ENCODE assay signal across 20 cellular contexts in genomic region chr9:72646061-72646460, GRCh38.
DNase-seq lines count a peak whose midpoint lies in the region; FAIRE-seq and TF ChIP-seq lines count a peak whose summit lies in the region.
"Had no signal": no experiment of that assay in that cellular context is flagged by ENCODE, and none has a peak within 500 bp of the region (broad histone marks: within the 10 kb centered on the region; RNA-seq: fewer than 3 reads in every experiment).

No MANE protein-coding gene starts in this region.

- H3K9me3 ChIP-seq in mammary epithelial cell (replicated peaks; ENCODE audit: insufficient read depth, low read length) (no peaks in the 10 kb centered on the region), breast epithelium (no peaks in the 10 kb centered on the region), kidney (ENCODE audit: control insufficient read depth in 1 of 2, low read length in 2 of 2) (no peaks in the 10 kb centered on the region), osteoblast (ENCODE audit: low read depth, low read length) (no peaks in the 10 kb centered on the region)
- H3K9me3 ChIP-seq: BLaER1, Caco-2 had no signal

- in situ Hi-C loops in mammary epithelial cell (cut with MboI; ENCODE audit: low sequenced_read_pairs in 2 of 2): no loop called here

- H3K9ac ChIP-seq in mammary epithelial cell (ENCODE audit: insufficient read depth, low read length) (no peak overlapping the region), kidney (ENCODE audit: low read length in 2 of 2) (no peak overlapping the region)
- H3K9ac ChIP-seq: BLaER1 had no signal

- no peaks in the 10 kb centered on the region for H4K20me1 ChIP-seq in mammary epithelial cell (ENCODE audit: insufficient read depth, low read length)
- no peaks in the 10 kb centered on the region for H4K20me1 ChIP-seq in osteoblast (ENCODE audit: insufficient read depth, low read length)
- H4K20me1 ChIP-seq: BLaER1 had no signal

- H3K4me2 ChIP-seq in mammary epithelial cell (ENCODE audit: insufficient read depth, low read depth, low read length) (peak overlapping the region; percentile 18), osteoblast (ENCODE audit: insufficient read depth, low read length) (no peak overlapping the region)
- H3K4me2 ChIP-seq: BLaER1 had no signal

- dilution Hi-C loops in mammary epithelial cell (cut with HindIII; ENCODE audit: low sequenced_read_pairs): no loop called here

- peak; percentile 50 for FAIRE-seq in kidney (lab: Jason Lieb, UNC)
- FAIRE-seq: A204.1, G401.6, GM12892, H54 had no signal

- TF ChIP-seq POLR2A in breast epithelium (IDR thresholded peaks at IDR 0.05): no peak

- CTCF ChIA-PET in mammary epithelial cell (lab: Charles Lee; ENCODE audit: low non-redundant PET): interaction anchor here (0.6 kb wide), 1 partner anchor 280 kb away, joined by 4 read pairs; no protein-coding TSS in a partner anchor

- H3K79me2 ChIP-seq in mammary epithelial cell (ENCODE audit: insufficient read depth, low read length) (no peaks in the 10 kb centered on the region), osteoblast (ENCODE audit: insufficient read depth, low read length) (no peaks in the 10 kb centered on the region)

- TF ChIP-seq CTCF in mammary epithelial cell (conservative IDR thresholded peaks at IDR 0.05 in 1 of 2, IDR thresholded peaks at IDR 0.05 in 1 of 2; ENCODE audit: extremely low read depth in 1 of 2, insufficient read depth in 1 of 2, low read depth in 1 of 2, low read length in 2 of 2) (no peak), breast epithelium (IDR thresholded peaks at IDR 0.05) (no peak), kidney (IDR thresholded peaks at IDR 0.05; ENCODE audit: borderline replicate concordance, extremely low read depth, insufficient read depth) (no peak), osteoblast (IDR thresholded peaks at IDR 0.05; ENCODE audit: extremely low read depth, low read depth, low read length) (no peak)

- intact Hi-C loops in mammary epithelial cell (cut with micrococcal nuclease) (no loop called here), breast epithelium (cut with DNase I; ENCODE audit: low total_unique reads) (no loop called here), kidney (cut with DNase I) (no loop called here)

- H3K4me3 ChIP-seq in mammary epithelial cell (replicated peaks in 1 of 3; ENCODE audit: insufficient read depth in 1 of 3, low read depth in 2 of 3, low read length in 3 of 3) (no peak overlapping the region), breast epithelium (no peak overlapping the region), kidney (ENCODE audit: low read length in 2 of 2) (no peak overlapping the region), osteoblast (ENCODE audit: insufficient read depth, low read length) (no peak overlapping the region)
- H3K4me3 ChIP-seq: BLaER1 had no signal

- no peaks in the 10 kb centered on the region for H3K36me3 ChIP-seq in mammary epithelial cell (ENCODE audit: insufficient read depth, low read length)
- no peaks in the 10 kb centered on the region for H3K36me3 ChIP-seq in breast epithelium
- no peaks in the 10 kb centered on the region for H3K36me3 ChIP-seq in kidney (ENCODE audit: control insufficient read depth in 1 of 2, insufficient read depth in 2 of 2, low read length in 2 of 2)
- no peaks in the 10 kb centered on the region for H3K36me3 ChIP-seq in osteoblast (ENCODE audit: insufficient read depth, low read length)
- H3K36me3 ChIP-seq: BLaER1 had no signal

- H3K27me3 ChIP-seq in mammary epithelial cell (ENCODE audit: insufficient read depth, low read length) (no peaks in the 10 kb centered on the region), breast epithelium (no peaks in the 10 kb centered on the region), osteoblast (ENCODE audit: insufficient read depth, low read length) (no peaks in the 10 kb centered on the region)
- H3K27me3 ChIP-seq: BLaER1 had no signal

- DNase-seq in mammary epithelial cell: peak; percentile 50
- DNase-seq in breast epithelium (ENCODE audit: low spot score in 2 of 2): no peak
- no peak for DNase-seq in epithelial cell of prostate (ENCODE audit: low read depth, low spot score)
- no peak for DNase-seq in kidney
- no peak for DNase-seq in osteoblast (ENCODE audit: insufficient read length, low spot score, missing footprints)
- DNase-seq in HPDE6-E6E7 (ENCODE audit: extremely low spot score): no peak
- DNase-seq: Caco-2; CD4-positive, CD25-positive, alpha-beta regulatory T cell; CD8-positive, alpha-beta T cell; DMS153; DND-41; GOT3; HCEC 1CT had no signal

- no peak overlapping the region for H2AFZ ChIP-seq in mammary epithelial cell (ENCODE audit: low read depth, low read length)
- H2AFZ ChIP-seq in osteoblast (ENCODE audit: low read length): no peak overlapping the region

- H3K4me1 ChIP-seq in mammary epithelial cell (ENCODE audit: insufficient read depth, low read length): peaks cover 18% of the 10 kb centered on the region
- no peaks in the 10 kb centered on the region for H3K4me1 ChIP-seq in breast epithelium
- H3K4me1 ChIP-seq in kidney (ENCODE audit: control insufficient read depth in 1 of 2, insufficient read depth in 1 of 2, low read depth in 1 of 2, low read length in 2 of 2): no peaks in the 10 kb centered on the region
- no peaks in the 10 kb centered on the region for H3K4me1 ChIP-seq in osteoblast (ENCODE audit: insufficient read depth, low read length)
- H3K4me1 ChIP-seq: Caco-2 had no signal

- 76% methylated on average over 1 of the region's 1 CpG for WGBS in mammary epithelial cell (ENCODE audit: low coverage, missing lambda C conversion rate)

- H3K27ac ChIP-seq in mammary epithelial cell (ENCODE audit: insufficient read depth, low read depth, low read length): no peak overlapping the region
- H3K27ac ChIP-seq in breast epithelium: no peak overlapping the region
- H3K27ac ChIP-seq in epithelial cell of prostate: peak overlapping the region; percentile 35
- H3K27ac ChIP-seq in kidney (ENCODE audit: low read depth in 2 of 2, low read length in 2 of 2): no peak overlapping the region
- no peak overlapping the region for H3K27ac ChIP-seq in osteoblast (ENCODE audit: low read depth, low read length)
- H3K27ac ChIP-seq: 22Rv1, BLaER1, C4-2B had no signal

- BruUV-seq in mammary epithelial cell (replicated peaks; lab: Mats Ljungman, UMichigan): no TSS peak
